ENCODE assay signal across 28 cellular contexts in the genomic region with DNA sequence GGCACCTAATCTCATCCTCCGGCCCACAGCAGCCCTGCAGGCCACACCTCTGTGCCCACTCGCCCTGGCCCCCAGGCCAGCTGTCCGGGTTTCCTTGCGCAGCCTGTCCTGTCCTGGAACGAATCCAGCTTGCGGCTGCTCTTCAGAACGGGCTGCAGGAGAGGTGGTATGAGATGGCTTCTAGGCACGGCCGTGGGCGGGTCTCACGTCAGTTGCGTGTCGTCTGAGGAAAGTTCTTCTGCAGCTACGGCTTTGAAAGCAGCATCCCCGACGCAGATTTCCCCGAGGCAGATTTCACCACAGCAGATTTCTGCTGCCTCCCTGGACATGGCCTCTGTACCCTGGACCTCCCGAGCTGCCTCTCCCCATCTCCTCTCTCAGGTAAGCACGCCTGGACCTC. TPM values are rescaled to one million over a fixed set of nuclear protein-coding genes. Genes with fewer than 3 reads are reported as not detected.
"Had no signal": no experiment of that assay in that cellular context is flagged by ENCODE, and none has a peak within 500 bp of the region (broad histone marks: within the 10 kb centered on the region; RNA-seq: fewer than 3 reads in every experiment).

No MANE protein-coding gene starts in this region.

- ATAC-seq: activated CD8-positive, alpha-beta T cell treated with anti-CD3 and anti-CD28 coated beads, Interleukin-2, amount 10 ng/mL, durations not matched to agents 7 days and 5 days; Panc1 had no signal

- H3K27me3 Mint-ChIP-seq: activated CD4-positive, alpha-beta T cell treated with anti-CD3 and anti-CD28 coated beads, Interleukin-2, amount 10 ng/mL, durations not matched to agents 24 days and 14 days; activated naive CD4-positive, alpha-beta T cell treated with anti-CD3 and anti-CD28 coated beads, Interleukin-2, amount 50 U/mL, for 24 hours; activated naive CD8-positive, alpha-beta T cell treated with anti-CD3 and anti-CD28 coated beads, Interleukin-2, amount 10 ng/mL, durations not matched to agents 7 days and 5 days; activated T-cell treated with anti-CD3 and anti-CD28 coated beads, Interleukin-2, amount 50 U/mL, for 24 hours had no signal

- DNase-seq: activated CD4-positive, alpha-beta T cell treated with anti-CD3 and anti-CD28 coated beads, Interleukin-2, amount 10 ng/mL, durations not matched to agents 24 days and 14 days; activated CD4-positive, alpha-beta T cell treated with anti-CD3 and anti-CD28 coated beads, Interleukin-2, amount 50 U/mL, for 48 hours; activated CD8-positive, alpha-beta T cell treated with anti-CD3 and anti-CD28 coated beads, Interleukin-2, amount 10 ng/mL, durations not matched to agents 7 days and 5 days; activated gamma-delta T cell; activated naive CD4-positive, alpha-beta T cell treated with Interleukin-2 at 50 U/mL for 16 hours; activated naive CD8-positive, alpha-beta T cell treated with anti-CD3 and anti-CD28 coated beads, Interleukin-2, amount 10 ng/mL, durations not matched to agents 7 days and 5 days; activated T-cell treated with anti-CD3 and anti-CD28 coated beads, Interleukin-2, amount 50 U/mL, for 24 hours; amygdala; Kasumi-1; MG63; NCI-H1092; NCI-H1436 treated with DMSO at 0.1 percent for 48 hours; NCI-H1694 treated with DMSO at 0.1 percent for 48 hours; NCI-H2029; NCI-H345; NCI-H526 treated with DMSO at 0.1 percent for 48 hours; SHP77; SJCRH30 had no signal

- H3K27me3 ChIP-seq: ascending aorta, MG63, SJCRH30 had no signal

- H3K9me3 Mint-ChIP-seq: activated CD4-positive, alpha-beta T cell treated with anti-CD3 and anti-CD28 coated beads, Interleukin-2, amount 10 ng/mL, durations not matched to agents 24 days and 14 days; activated naive CD4-positive, alpha-beta T cell treated with anti-CD3 and anti-CD28 coated beads, Interleukin-2, amount 50 U/mL, for 24 hours; activated naive CD8-positive, alpha-beta T cell treated with anti-CD3 and anti-CD28 coated beads, Interleukin-2, amount 10 ng/mL, durations not matched to agents 7 days and 5 days; activated T-cell treated with anti-CD3 and anti-CD28 coated beads, Interleukin-2, amount 50 U/mL, for 24 hours; activated T-helper 2 cell treated with anti-CD3 and anti-CD28 coated beads, Interferon-gamma antibody, Interleukin-2, Interleukin-4, amounts not matched to agents 10 μg/mL and 5 μg/mL and 100 μg/mL, durations not matched to agents 14 hours and 24 hours and 36 hours; T-helper 2 cell treated with Interferon-gamma antibody and Interleukin-4, amounts not matched to agents 5 μg/mL and 100 μg/mL, for 36 hours had no signal

- H3K4me1 Mint-ChIP-seq: activated CD4-positive, alpha-beta T cell treated with anti-CD3 and anti-CD28 coated beads, Interleukin-2, amount 10 ng/mL, durations not matched to agents 24 days and 14 days; activated naive CD4-positive, alpha-beta T cell treated with anti-CD3 and anti-CD28 coated beads, Interleukin-2, amount 50 U/mL, for 24 hours; activated naive CD8-positive, alpha-beta T cell treated with anti-CD3 and anti-CD28 coated beads, Interleukin-2, amount 10 ng/mL, durations not matched to agents 7 days and 5 days had no signal

- H3K36me3 Mint-ChIP-seq: activated naive CD8-positive, alpha-beta T cell treated with anti-CD3 and anti-CD28 coated beads, Interleukin-2, amount 10 ng/mL, durations not matched to agents 7 days and 5 days had no signal

- H3K27ac ChIP-seq: ascending aorta, SJCRH30, SK-N-MC had no signal

- H3K4me3 Mint-ChIP-seq: activated CD4-positive, alpha-beta T cell treated with anti-CD3 and anti-CD28 coated beads, Interleukin-2, amount 10 ng/mL, durations not matched to agents 24 days and 14 days; activated CD8-positive, alpha-beta T cell treated with anti-CD3 and anti-CD28 coated beads, Interleukin-2, amount 10 ng/mL, durations not matched to agents 7 days and 5 days; activated naive CD4-positive, alpha-beta T cell treated with anti-CD3 and anti-CD28 coated beads, Interleukin-2, amount 50 U/mL, for 24 hours; activated naive CD8-positive, alpha-beta T cell treated with anti-CD3 and anti-CD28 coated beads, Interleukin-2, amount 10 ng/mL, durations not matched to agents 7 days and 5 days; activated T-cell treated with anti-CD3 and anti-CD28 coated beads, Interleukin-2, amount 50 U/mL, for 24 hours; T-helper 2 cell treated with Interferon-gamma antibody and Interleukin-4, amounts not matched to agents 5 μg/mL and 100 μg/mL, for 36 hours had no signal

- H3K4me3 ChIP-seq: ascending aorta, MG63, SJCRH30, SK-N-MC had no signal

- H3K4me1 ChIP-seq: ascending aorta, SJCRH30 had no signal

- H3K9me3 ChIP-seq: ascending aorta, MG63, SJCRH30 had no signal

- H3K27ac Mint-ChIP-seq: activated CD4-positive, alpha-beta T cell treated with anti-CD3 and anti-CD28 coated beads, Interleukin-2, amount 10 ng/mL, durations not matched to agents 24 days and 14 days; activated CD8-positive, alpha-beta T cell treated with anti-CD3 and anti-CD28 coated beads, Interleukin-2, amount 10 ng/mL, durations not matched to agents 7 days and 5 days; activated naive CD4-positive, alpha-beta T cell treated with anti-CD3 and anti-CD28 coated beads, Interleukin-2, amount 50 U/mL, for 24 hours; activated naive CD8-positive, alpha-beta T cell treated with anti-CD3 and anti-CD28 coated beads, Interleukin-2, amount 10 ng/mL, durations not matched to agents 7 days and 5 days; activated T-cell treated with anti-CD3 and anti-CD28 coated beads, Interleukin-2, amount 50 U/mL, for 24 hours; activated T-helper 2 cell treated with anti-CD3 and anti-CD28 coated beads, Interferon-gamma antibody, Interleukin-2, Interleukin-4, amounts not matched to agents 10 μg/mL and 5 μg/mL and 100 μg/mL, durations not matched to agents 14 hours and 24 hours and 36 hours; T-helper 2 cell treated with Interferon-gamma antibody and Interleukin-4, amounts not matched to agents 5 μg/mL and 100 μg/mL, for 36 hours had no signal

- H3K36me3 ChIP-seq: MG63, SJCRH30 had no signal

RNA-seq across cellular contexts. Expression of gene PABPN1L, which starts 27.9 kb away (rescaled TPM):
- total RNA-seq: activated CD4-positive, alpha-beta T cell treated with anti-CD3 and anti-CD28 coated beads, Interleukin-2, amount 10 ng/mL, durations not matched to agents 24 days and 14 days; activated CD8-positive, alpha-beta T cell treated with anti-CD3 and anti-CD28 coated beads, Interleukin-2, amount 10 ng/mL, durations not matched to agents 7 days and 5 days; activated naive CD8-positive, alpha-beta T cell treated with anti-CD3 and anti-CD28 coated beads, Interleukin-2, amount 10 ng/mL, durations not matched to agents 7 days and 5 days; activated T-helper 2 cell treated with anti-CD3 and anti-CD28 coated beads, Interferon-gamma antibody, Interleukin-2, Interleukin-4, amounts not matched to agents 10 μg/mL and 5 μg/mL and 100 μg/mL, durations not matched to agents 14 hours and 24 hours and 36 hours; ascending aorta; cardiac septum; NCI-H460; RPMI7951; SJCRH30; T-helper 1 cell treated with Interleukin-12 subunit alpha and Interleukin-12 subunit beta and Interleukin-4 antibody, amounts not matched to agents 30 ng/mL and 1 ng/mL, for 36 hours had no signal

RNA-seq across cellular contexts. Expression of gene CDT1, which starts 35.0 kb away (rescaled TPM):
- total RNA-seq: ascending aorta had no signal
